ENCODE assay signal across 13 cellular contexts in genomic region chr15:67189326-67190051, GRCh38.
A peak's percentile ranks its signal among the peaks of the same experiment; 100 is the strongest.
DNase-seq lines count a peak whose midpoint lies in the region; ATAC-seq and TF ChIP-seq lines count a peak whose summit lies in the region.
"Had no signal": no experiment of that assay in that cellular context is flagged by ENCODE, and none has a peak within 500 bp of the region (broad histone marks: within the 10 kb centered on the region; RNA-seq: fewer than 3 reads in every experiment).

No MANE protein-coding gene starts in this region.

- peak overlapping the region; percentile 55 for H2BK20ac ChIP-seq in IMR-90 (ENCODE audit: low read depth, low read length)

- no peak overlapping the region for H2BK15ac ChIP-seq in IMR-90 (ENCODE audit: low read depth, low read length)

- CTCF ChIA-PET in IMR-90 (lab: Yijun Ruan, JAX), result no interaction called here

- no peaks in the 10 kb centered on the region for H4K20me1 ChIP-seq in IMR-90 (ENCODE audit: insufficient read depth, low read length)

- no peak overlapping the region for H3K56ac ChIP-seq in IMR-90 (ENCODE audit: extremely low read depth, insufficient read depth, low read length)

- H3K27ac Mint-ChIP-seq in effector memory CD8-positive, alpha-beta T cell, result peak overlapping the region; percentile 35 to 48
- H3K27ac Mint-ChIP-seq in mesothelial cell of epicardium, result peak overlapping the region; percentile 96
- no peak overlapping the region for H3K27ac Mint-ChIP-seq in natural killer cell treated with Interleukin-12 subunit alpha and Interleukin-12 subunit beta and Interleukin-15 and Interleukin-18, amount 100 ng/mL, for 72 hours

- peak overlapping the region; percentile 11 for H2AK9ac ChIP-seq in IMR-90 (replicated peaks; ENCODE audit: low read depth, low read length, poor library complexity)

- no peaks in the 10 kb centered on the region for H3K27me3 ChIP-seq in IMR-90 (ENCODE audit: control insufficient read depth, insufficient read depth, low read length)
- no peaks in the 10 kb centered on the region for H3K27me3 ChIP-seq in tibial nerve

- ATAC-seq in IMR-90 (ENCODE audit: low read depth), result no peak
- ATAC-seq in effector memory CD8-positive, alpha-beta T cell (replicated peaks), result no peak
- no peak for ATAC-seq in natural killer cell treated with Interleukin-12 subunit alpha and Interleukin-12 subunit beta and Interleukin-15 and Interleukin-18, amount 100 ng/mL, for 72 hours
- no peak for ATAC-seq in GM21423 (IDR thresholded peaks at IDR 0.05; ENCODE audit: unreplicated experiment)
- no peak for ATAC-seq in HG02852 (IDR thresholded peaks at IDR 0.05; ENCODE audit: unreplicated experiment)
- ATAC-seq: stimulated activated memory B cell treated with anti-CD40 and anti-IgM and Interleukin-4, amounts not matched to agents 10 μg/mL and 1 μg/mL and 100 μg/mL, for 72 hours had no signal

- peak overlapping the region in 1 of 2 experiments; percentile 61; a peak in 2 of 4 replicates for H4K8ac ChIP-seq in IMR-90 (ENCODE audit: low read depth in 2 of 2, low read length in 2 of 2)

- WGBS in IMR-90 (ENCODE audit: extremely low coverage in 2 of 2, insufficient read length in 1 of 2), 2 experiments, result 88% methylated on average over 3 of the region's 26 CpGs; no CpG with 5 or more reads in 1 of the 2 experiments
- whole genome bisulfite sequencing in tibial nerve, 2 donors, result 75 to 81% methylated on average over 22 to 26 of the region's 26 CpGs

- TF ChIP-seq CTCF in IMR-90 (conservative IDR thresholded peaks at IDR 0.05; ENCODE audit: low read depth, low read length), result no peak
- no peak for TF ChIP-seq CTCF in mesothelial cell of epicardium (IDR thresholded peaks at IDR 0.05; ENCODE audit: unreplicated experiment)
- no peak for TF ChIP-seq CTCF in tibial nerve (IDR thresholded peaks at IDR 0.05)

- POLR2A ChIA-PET in IMR-90 (lab: Charles Lee; ENCODE audit: unreplicated experiment), result no interaction called here

- peaks cover 55% of the 10 kb centered on the region for H3K4me1 ChIP-seq in IMR-90 (ENCODE audit: control insufficient read depth, insufficient read depth, low read length)
- peaks cover 0 to 72% (median 15%) of the 10 kb centered on the region in 4 donors for H3K4me1 ChIP-seq in tibial nerve

- H3K36me3 Mint-ChIP-seq in effector memory CD8-positive, alpha-beta T cell (ENCODE audit: insufficient read depth), result peaks cover 70% of the 10 kb centered on the region
- H3K36me3 Mint-ChIP-seq in mesothelial cell of epicardium, result peaks cover 46% of the 10 kb centered on the region
- H3K36me3 Mint-ChIP-seq in natural killer cell treated with Interleukin-12 subunit alpha and Interleukin-12 subunit beta and Interleukin-15 and Interleukin-18, amount 100 ng/mL, for 72 hours, result peaks cover 5% of the 10 kb centered on the region

- H3K4me3 ChIP-seq in IMR-90 (ENCODE audit: insufficient read depth, low read depth, low read length) (no peak overlapping the region), tibial nerve (no peak overlapping the region)

- no peak for TF ChIP-seq POLR2A in IMR-90 (IDR thresholded peaks at IDR 0.05; ENCODE audit: low read depth, low read length)
- TF ChIP-seq POLR2A in tibial nerve (IDR thresholded peaks at IDR 0.05), result no peak

- no peaks in the 10 kb centered on the region for H3K9me3 ChIP-seq in IMR-90 (ENCODE audit: control insufficient read depth, insufficient read depth, low read length)
- H3K9me3 ChIP-seq in tibial nerve, result no peaks in the 10 kb centered on the region

- peak overlapping the region; percentile 80 for H3K4ac ChIP-seq in IMR-90 (ENCODE audit: low read depth, low read length)

- no peak for TF ChIP-seq RAD21 in IMR-90 (IDR thresholded peaks at IDR 0.05; ENCODE audit: low read length)

- no peak overlapping the region for H3K4me3 Mint-ChIP-seq in effector memory CD8-positive, alpha-beta T cell
- no peak overlapping the region for H3K4me3 Mint-ChIP-seq in mesothelial cell of epicardium
- H3K4me3 Mint-ChIP-seq in natural killer cell treated with Interleukin-12 subunit alpha and Interleukin-12 subunit beta and Interleukin-15 and Interleukin-18, amount 100 ng/mL, for 72 hours, result no peak overlapping the region
- H3K4me3 Mint-ChIP-seq: stimulated activated memory B cell treated with anti-CD40 and anti-IgM and Interleukin-4, amounts not matched to agents 10 μg/mL and 1 μg/mL and 100 μg/mL, for 72 hours had no signal

- intact Hi-C loops in IMR-90 (cut with micrococcal nuclease), result no loop called here

- TF ChIP-seq EP300 in tibial nerve (IDR thresholded peaks at IDR 0.05), result peak; percentile 51 to 90

- H3K4me1 Mint-ChIP-seq in effector memory CD8-positive, alpha-beta T cell (ENCODE audit: low read depth in 2 of 2), result peaks cover 19 to 27% of the 10 kb centered on the region in 2 donors
- H3K4me1 Mint-ChIP-seq in mesothelial cell of epicardium, result peaks cover 40% of the 10 kb centered on the region
- peaks cover 17 to 28% of the 10 kb centered on the region in 2 donors for H3K4me1 Mint-ChIP-seq in natural killer cell treated with Interleukin-12 subunit alpha and Interleukin-12 subunit beta and Interleukin-15 and Interleukin-18, amount 100 ng/mL, for 72 hours (ENCODE audit: low read depth in 2 of 2)

- peak overlapping the region; percentile 84 for H3K27ac ChIP-seq in IMR-90 (ENCODE audit: insufficient read depth, low read length)
- H3K27ac ChIP-seq in tibial nerve, result peak overlapping the region; percentile 63 to 89 (median 82)

- no peaks in the 10 kb centered on the region for H3K9me3 Mint-ChIP-seq in effector memory CD8-positive, alpha-beta T cell
- no peaks in the 10 kb centered on the region for H3K9me3 Mint-ChIP-seq in mesothelial cell of epicardium
- H3K9me3 Mint-ChIP-seq in natural killer cell treated with Interleukin-12 subunit alpha and Interleukin-12 subunit beta and Interleukin-15 and Interleukin-18, amount 100 ng/mL, for 72 hours, result no peaks in the 10 kb centered on the region
- H3K9me3 Mint-ChIP-seq: stimulated activated memory B cell treated with anti-CD40 and anti-IgM and Interleukin-4, amounts not matched to agents 10 μg/mL and 1 μg/mL and 100 μg/mL, for 72 hours had no signal

- peak overlapping the region; percentile 6; the same call in 1 of the 2 replicates for H3K9ac ChIP-seq in IMR-90 (ENCODE audit: low read depth, low read length)

- 0 out of 2 replicates have a peak overlapping the region, but pooled peaks have one; percentile 51 for H3K23ac ChIP-seq in IMR-90 (ENCODE audit: low read depth, low read length)

- H4K5ac ChIP-seq in IMR-90 (ENCODE audit: low read depth, low read length), result peak overlapping the region; percentile 70

- dilution Hi-C loops in IMR-90 (cut with HindIII; ENCODE audit: low sequenced_read_pairs, unreplicated experiment), result no loop called here

- DNase-seq in IMR-90 (peak; percentile 10), mesothelial cell of epicardium (ENCODE audit: low spot score in 2 of 2, unreplicated experiment in 2 of 2) (peak in 1 of 2 experiments; percentile 32), tibial nerve (ENCODE audit: low spot score in 2 of 2) (peak; percentile 86 to 93)
- no peak for DNase-seq in effector memory CD8-positive, alpha-beta T cell
- DNase-seq in natural killer cell treated with Interleukin-12 subunit alpha and Interleukin-12 subunit beta and Interleukin-15 and Interleukin-18, amount 100 ng/mL, for 72 hours (ENCODE audit: low spot score), result no peak
- DNase-seq: cortex of kidney; hippocampal formation; NCI-H2081; OCI-M1; stimulated activated CD4-positive, alpha-beta T cell treated with anti-CD3 and anti-CD28 coated beads, Interleukin-15, amount 100 ng/mL, for 24 hours had no signal

- H3K18ac ChIP-seq in IMR-90 (ENCODE audit: low read depth, low read length), result peak overlapping the region; percentile 40; the same call in 1 of the 2 replicates

- H2BK5ac ChIP-seq in IMR-90 (ENCODE audit: low read depth, low read length, poor library complexity, severe bottlenecking), result peak overlapping the region; percentile 74

- peak overlapping the region; percentile 66 for H3K14ac ChIP-seq in IMR-90 (replicated peaks; ENCODE audit: low read depth, low read length)

- H3K4me2 ChIP-seq in IMR-90 (ENCODE audit: low read depth, low read length), result no peak overlapping the region

- peak overlapping the region; percentile 76; the same call in 1 of the 2 replicates for H2AK5ac ChIP-seq in IMR-90 (ENCODE audit: low read depth, low read length)

- H2AFZ ChIP-seq in IMR-90 (replicated peaks; ENCODE audit: low read length, poor library complexity), result no peak overlapping the region

- H3K9me1 ChIP-seq in IMR-90 (ENCODE audit: insufficient read depth, low read length), result peaks cover 59% of the 10 kb centered on the region

- in situ Hi-C loops in IMR-90 (cut with MboI; ENCODE audit: low sequenced_read_pairs), result loop anchor here (10.0 kb wide), 1 partner anchor 245 kb away; no protein-coding TSS in a partner anchor

- peaks cover 40 to 95% of the 10 kb centered on the region in 2 experiments for H3K79me1 ChIP-seq in IMR-90 (ENCODE audit: low read depth in 1 of 2, low read length in 2 of 2)

- no TSS peak for BruUV-seq in IMR-90 (replicated peaks; lab: Mats Ljungman, UMichigan)

- 0 out of 2 replicates have a peak overlapping the region, but pooled peaks have one; percentile 30 for H2BK120ac ChIP-seq in IMR-90 (ENCODE audit: low read depth, low read length)

- no peaks in the 10 kb centered on the region for H3K27me3 Mint-ChIP-seq in effector memory CD8-positive, alpha-beta T cell
- H3K27me3 Mint-ChIP-seq in mesothelial cell of epicardium (ENCODE audit: low read depth), result no peaks in the 10 kb centered on the region
- no peaks in the 10 kb centered on the region for H3K27me3 Mint-ChIP-seq in natural killer cell treated with Interleukin-12 subunit alpha and Interleukin-12 subunit beta and Interleukin-15 and Interleukin-18, amount 100 ng/mL, for 72 hours
- H3K27me3 Mint-ChIP-seq: stimulated activated memory B cell treated with anti-CD40 and anti-IgM and Interleukin-4, amounts not matched to agents 10 μg/mL and 1 μg/mL and 100 μg/mL, for 72 hours had no signal

- H3K36me3 ChIP-seq in IMR-90 (ENCODE audit: control insufficient read depth, insufficient read depth, low read length) (peaks cover 91% of the 10 kb centered on the region), tibial nerve (peaks cover 0 to 89% (median 6%) of the 10 kb centered on the region in 3 donors)

- H4K91ac ChIP-seq in IMR-90 (ENCODE audit: insufficient read depth, low read depth, low read length), result peak overlapping the region; percentile 37

TF ChIP-seq in IMR-90, 13 proteins besides CTCF, POLR2A, EP300 and RAD21:
- TF ChIP-seq CEBPB (IDR thresholded peaks at IDR 0.05; ENCODE audit: low read depth, low read length), result no peak
- no peak for TF ChIP-seq MXI1 (IDR thresholded peaks at IDR 0.05; ENCODE audit: borderline replicate concordance, low read depth, low read length)
- no peak for TF ChIP-seq MAZ (IDR thresholded peaks at IDR 0.05; ENCODE audit: borderline replicate concordance, low read depth, low read length)

Comparison
In these comparisons a context has a peak if more than half of its experiments do, and no peak if none do; other contexts are left out.
1. DNase-seq: peak in IMR-90 (single experiment) and tibial nerve (2 of 2); none in effector memory CD8-positive, alpha-beta T cell (0 of 3) and natural killer cell treated with Interleukin-12 subunit alpha and Interleukin-12 subunit beta and Interleukin-15 and Interleukin-18, amount 100 ng/mL, for 72 hours (single experiment).
2. H3K27ac Mint-ChIP-seq: peak in effector memory CD8-positive, alpha-beta T cell (2 of 2) and mesothelial cell of epicardium (single experiment); none in natural killer cell treated with Interleukin-12 subunit alpha and Interleukin-12 subunit beta and Interleukin-15 and Interleukin-18, amount 100 ng/mL, for 72 hours (0 of 2).